ENCODE assay signal across 20 cellular contexts in the genomic region with DNA sequence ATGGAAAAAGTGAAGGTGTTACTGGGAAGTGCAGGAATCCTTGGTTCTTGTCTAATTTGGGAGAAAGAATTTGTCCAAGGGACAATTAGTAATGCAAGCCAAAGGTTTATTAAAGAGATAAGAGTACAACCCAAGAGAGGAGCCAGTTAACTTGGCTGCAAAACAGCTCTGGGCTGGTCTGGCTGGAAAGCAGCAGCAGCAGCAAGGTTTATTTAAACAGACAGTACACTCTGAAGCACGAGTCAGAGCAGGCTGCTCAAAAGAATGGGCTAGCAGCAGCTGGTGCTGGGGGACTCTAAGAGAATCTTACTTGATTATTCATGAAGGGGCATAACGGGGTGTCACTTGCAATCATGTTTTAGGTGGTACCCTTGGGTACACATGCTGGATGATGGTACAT. TPM values are rescaled to one million over a fixed set of nuclear protein-coding genes. Genes with fewer than 3 reads are reported as not detected.
DNase-seq lines count a peak whose midpoint lies in the region; ATAC-seq and TF ChIP-seq lines count a peak whose summit lies in the region.
"Had no signal": no experiment of that assay in that cellular context is flagged by ENCODE, and none has a peak within 500 bp of the region (broad histone marks: within the 10 kb centered on the region; RNA-seq: fewer than 3 reads in every experiment).

No MANE protein-coding gene starts in this region.

- H3K4me1 ChIP-seq in heart left ventricle (peaks cover 0 to 17% (median 0%) of the 10 kb centered on the region in 12 donors), neuronal stem cell (ENCODE audit: control insufficient read depth in 2 of 2, insufficient read depth in 1 of 2, low read depth in 1 of 2, low read length in 2 of 2) (peaks cover 0 to 4% of the 10 kb centered on the region in 2 donors)

- no peak overlapping the region for H3K4me3 ChIP-seq in LNCaP clone FGC (ENCODE audit: low read depth, low read length)
- H3K4me3 ChIP-seq in heart left ventricle = no peak overlapping the region
- H3K4me3 ChIP-seq in neuronal stem cell (ENCODE audit: low read length in 2 of 2) = no peak overlapping the region

- H3K9me3 Mint-ChIP-seq in neural crest cell = peaks cover 4% of the 10 kb centered on the region
- H3K9me3 Mint-ChIP-seq in type B pancreatic cell = no peaks in the 10 kb centered on the region
- H3K9me3 Mint-ChIP-seq: CD4-positive, alpha-beta memory T cell; IgD-negative memory B cell had no signal

- H3K18ac ChIP-seq in neuronal stem cell (ENCODE audit: low read length) = no peak overlapping the region

- H3K4me3 Mint-ChIP-seq in neural crest cell (no peak overlapping the region), type B pancreatic cell (no peak overlapping the region)
- H3K4me3 Mint-ChIP-seq: CD4-positive, alpha-beta memory T cell; IgD-negative memory B cell had no signal

- no peaks in the 10 kb centered on the region for H3K9me3 ChIP-seq in heart left ventricle
- H3K9me3 ChIP-seq in neuronal stem cell (replicated peaks in 1 of 2; ENCODE audit: control insufficient read depth in 2 of 2, insufficient read depth in 1 of 2, low read depth in 1 of 2, low read length in 2 of 2) = no peaks in the 10 kb centered on the region

- H3K4me1 Mint-ChIP-seq in neural crest cell = no peaks in the 10 kb centered on the region
- no peaks in the 10 kb centered on the region for H3K4me1 Mint-ChIP-seq in type B pancreatic cell (ENCODE audit: unreplicated experiment)
- H3K4me1 Mint-ChIP-seq: CD4-positive, alpha-beta memory T cell; IgD-negative memory B cell had no signal

- no peaks in the 10 kb centered on the region for H3K36me3 ChIP-seq in heart left ventricle
- no peaks in the 10 kb centered on the region for H3K36me3 ChIP-seq in neuronal stem cell (replicated peaks in 1 of 2; ENCODE audit: control insufficient read depth in 2 of 2, insufficient read depth in 2 of 2, low read length in 2 of 2)

- H3K14ac ChIP-seq in neuronal stem cell (ENCODE audit: low read length) = no peak overlapping the region

- no peak overlapping the region for H2BK5ac ChIP-seq in neuronal stem cell (ENCODE audit: low read length)

- H3K27ac ChIP-seq in heart left ventricle (peak overlapping the region in 3 of 12 donors; percentile 19 to 35 (median 30)), neuronal stem cell (replicated peaks; ENCODE audit: low read length) (no peak overlapping the region)
- H3K27ac ChIP-seq: 22Rv1 had no signal

- WGBS in heart left ventricle, 4 donors = 31 to 56% (median 43%) methylated on average over 2 of the region's 2 CpGs
- WGBS in neuronal stem cell (ENCODE audit: extremely low coverage in 2 of 2, insufficient read length in 2 of 2, insufficient replicate concordance in 1 of 2), 2 donors = no CpG with 5 or more reads among the region's 2 CpGs

- H3K23ac ChIP-seq in neuronal stem cell (ENCODE audit: low read depth, low read length, poor library complexity) = no peak overlapping the region

- no peak overlapping the region for H3K4ac ChIP-seq in neuronal stem cell (ENCODE audit: low read length)

- no peak overlapping the region for H2BK120ac ChIP-seq in neuronal stem cell (ENCODE audit: low read depth, low read length)

- H3K9ac ChIP-seq in neuronal stem cell (ENCODE audit: low read depth, low read length, poor library complexity) = no peak overlapping the region

- H3K79me1 ChIP-seq in neuronal stem cell (ENCODE audit: low read depth, low read length) = no peaks in the 10 kb centered on the region

- H2BK15ac ChIP-seq in neuronal stem cell (ENCODE audit: low read length) = no peak overlapping the region

- H2AFZ ChIP-seq in neuronal stem cell (ENCODE audit: low read length) = no peak overlapping the region

- no peak for TF ChIP-seq POLR2A in heart left ventricle (IDR thresholded peaks at IDR 0.05)

- H4K8ac ChIP-seq in neuronal stem cell (ENCODE audit: low read depth, low read length) = no peak overlapping the region

- H3K36me3 Mint-ChIP-seq in neural crest cell (ENCODE audit: low read depth) (no peaks in the 10 kb centered on the region), type B pancreatic cell (no peaks in the 10 kb centered on the region)
- H3K36me3 Mint-ChIP-seq: CD4-positive, alpha-beta memory T cell; IgD-negative memory B cell had no signal

- intact Hi-C loops in heart left ventricle (cut with DNase I) = no loop called here

- DNase-seq in DMS53 (lab: John Stamatoyannopoulos, UW) (peak; percentile 8), DMS53 treated with DMSO at 0.1 percent for 48 hours (lab: John Stamatoyannopoulos, UW; ENCODE audit: unreplicated experiment) (no peak), LNCaP clone FGC (ENCODE audit: low read depth) (peak; percentile 40), heart left ventricle (peak in 3 of 5 donors; percentile 14 to 37 (median 35)), neural crest cell (ENCODE audit: low read depth, low spot score) (no peak), NOMO-1 (lab: John Stamatoyannopoulos, UW; ENCODE audit: unreplicated experiment in 2 of 2) (no peak), type B pancreatic cell (ENCODE audit: extremely low spot score, unreplicated experiment) (no peak), neuronal stem cell (ENCODE audit: low spot score) (no peak)
- DNase-seq: Calu3; CD4-positive, alpha-beta memory T cell; DMS79; NCI-H1105 treated with DMSO at 0.1 percent for 48 hours; NCI-H187; NCI-H2171; NCI-H446; SHP77 had no signal

- H3K27ac Mint-ChIP-seq in neural crest cell (ENCODE audit: unreplicated experiment) (peak overlapping the region; percentile 78), type B pancreatic cell (no peak overlapping the region)
- H3K27ac Mint-ChIP-seq: CD4-positive, alpha-beta memory T cell; IgD-negative memory B cell had no signal

- H3K27me3 Mint-ChIP-seq in neural crest cell (ENCODE audit: low read depth) = no peaks in the 10 kb centered on the region
- no peaks in the 10 kb centered on the region for H3K27me3 Mint-ChIP-seq in type B pancreatic cell

- TF ChIP-seq CTCF in LNCaP clone FGC (IDR thresholded peaks at IDR 0.05; ENCODE audit: control insufficient read depth, extremely low read depth, insufficient read depth) (no peak), heart left ventricle (IDR thresholded peaks at IDR 0.05) (no peak), neural crest cell (conservative IDR thresholded peaks at IDR 0.05) (no peak), type B pancreatic cell (conservative IDR thresholded peaks at IDR 0.05) (no peak)

- H3K27me3 ChIP-seq in heart left ventricle = peaks cover 0 to 13% (median 0%) of the 10 kb centered on the region in 9 donors
- peaks cover 0 to 5% (median 0%) of the 10 kb centered on the region in 3 experiments for H3K27me3 ChIP-seq in neuronal stem cell (ENCODE audit: control insufficient read depth in 3 of 3, insufficient read depth in 3 of 3, low read depth in 1 of 3, low read length in 3 of 3)

- no peak overlapping the region for H3K4me2 ChIP-seq in neuronal stem cell (ENCODE audit: insufficient read depth, low read length, poor library complexity, severe bottlenecking)

- H4K91ac ChIP-seq in neuronal stem cell (ENCODE audit: low read depth, low read length, poor library complexity) = no peak overlapping the region

- peak; percentile 55 to 87 (median 82) for ATAC-seq in heart left ventricle

- no peak overlapping the region for H2BK12ac ChIP-seq in neuronal stem cell (ENCODE audit: low read length)

- no peak overlapping the region for H2AK5ac ChIP-seq in neuronal stem cell (ENCODE audit: low read depth, low read length)

RNA-seq across cellular contexts. Expression of a gene that starts 17.1 kb away (rescaled TPM):
- total RNA-seq in heart left ventricle = not detected
- not detected for polyA plus RNA-seq in heart left ventricle
- not detected in 2 replicates for total RNA-seq in neural crest cell
- not detected in 2 replicates for total RNA-seq in type B pancreatic cell (ENCODE audit: low replicate concordance)
- not detected for polyA plus RNA-seq in neuronal stem cell (2013, experiment 1 of 2)
- polyA plus RNA-seq in neuronal stem cell (2013, experiment 2 of 2) = not detected
- total RNA-seq: Calu3; CD4-positive, alpha-beta memory T cell; LHCN-M2 had no signal
- polyA plus RNA-seq: BJ; CD4-positive, alpha-beta memory T cell; IgD-negative memory B cell had no signal

Comparison
In these comparisons a context has a peak if more than half of its experiments do, and no peak if none do; other contexts are left out.
1. DNase-seq: peak in DMS53 (single experiment), LNCaP clone FGC (single experiment) and heart left ventricle (3 of 5); none in DMS53 treated with DMSO at 0.1 percent for 48 hours (single experiment), neural crest cell (single experiment), NOMO-1 (0 of 2), type B pancreatic cell (single experiment) and neuronal stem cell (single experiment).